ENCODE assay signal across 8 cellular contexts in the genomic region with DNA sequence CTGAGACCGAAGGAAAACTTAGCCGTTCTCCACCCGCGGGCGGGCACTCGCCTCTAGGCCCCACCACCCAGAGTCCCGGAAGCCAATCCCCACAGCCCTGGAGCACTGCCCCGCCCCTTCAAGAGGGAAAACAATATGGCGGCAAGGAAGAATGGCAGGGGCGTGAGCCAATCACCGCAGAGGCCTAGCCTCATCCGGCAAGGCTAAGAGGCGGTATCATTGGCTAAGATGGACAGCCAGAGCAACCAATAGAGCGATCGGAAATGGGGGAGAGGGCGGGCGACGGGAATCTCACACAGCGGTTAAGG. TPM values are rescaled to one million over a fixed set of nuclear protein-coding genes. Genes with fewer than 3 reads are reported as not detected.
DNase-seq lines count a peak whose midpoint lies in the region; ATAC-seq and TF ChIP-seq lines count a peak whose summit lies in the region.

No MANE protein-coding gene starts in this region.

- H2AFZ ChIP-seq in SU-DHL-6 (ENCODE audit: low read depth, low read length, severe bottlenecking) = peak overlapping the region; percentile 82
- no peak overlapping the region for H2AFZ ChIP-seq in trophoblast cell (ENCODE audit: insufficient read depth, low read length, poor library complexity)

- no peak overlapping the region for H2BK5ac ChIP-seq in trophoblast cell (ENCODE audit: low read depth, low read length, poor library complexity)

- no peak overlapping the region for H3K23ac ChIP-seq in trophoblast cell (ENCODE audit: low read length)

- H3K4ac ChIP-seq in trophoblast cell (ENCODE audit: low read depth, low read length) = no peak overlapping the region

- H2AK5ac ChIP-seq in trophoblast cell (ENCODE audit: low read length) = no peak overlapping the region

- in situ Hi-C loops in transverse colon (cut with MboI; ENCODE audit: low pct_ligation_motif_present in 1 of 4, low pct_unique_long_range_greater_than_20kb in 1 of 4, low sequenced_read_pairs in 3 of 4) = no loop called here

- H4K91ac ChIP-seq in trophoblast cell (ENCODE audit: low read depth, low read length) = peak overlapping the region; percentile 74

- ATAC-seq in HG02798 (IDR thresholded peaks at IDR 0.05; ENCODE audit: poor library complexity, unreplicated experiment) = peak; percentile 78
- peak; percentile 84 to 90 (median 89) for ATAC-seq in heart left ventricle

- peak overlapping the region; percentile 61 for H3K27ac ChIP-seq in SU-DHL-6 (ENCODE audit: low read depth, low read length)
- H3K27ac ChIP-seq in heart left ventricle = peak overlapping the region; percentile 51 to 98 (median 88)
- no peak overlapping the region for H3K27ac ChIP-seq in trophoblast cell (ENCODE audit: low read depth, low read length)
- peak overlapping the region; percentile 93 to 99 (median 95) for H3K27ac ChIP-seq in transverse colon

- no peak for TF ChIP-seq EP300 in transverse colon (IDR thresholded peaks at IDR 0.05; ENCODE audit: low read depth)

- H3K4me3 ChIP-seq in GM12875 (ENCODE audit: low read depth, low read length) (peak overlapping the region; percentile 79), SU-DHL-6 (ENCODE audit: insufficient read depth, low read length, poor library complexity, severe bottlenecking) (peak overlapping the region; percentile 82), heart left ventricle (peak overlapping the region; percentile 57 to 97 (median 80)), trophoblast cell (ENCODE audit: low read depth, low read length) (peak overlapping the region; percentile 89), transverse colon (peak overlapping the region; percentile 73 to 100 (median 92))

- no peak overlapping the region for H2BK120ac ChIP-seq in trophoblast cell (ENCODE audit: insufficient read depth, low read length, poor library complexity)

- H3F3A ChIP-seq in SU-DHL-6 (ENCODE audit: insufficient read depth) = peaks cover 7% of the 10 kb centered on the region

- H3K9me2 ChIP-seq in SU-DHL-6 (replicated peaks; ENCODE audit: insufficient read depth, low read length) = no peaks in the 10 kb centered on the region

- intact Hi-C loops in heart left ventricle (cut with DNase I) = loop anchor here in 7 of 10 donors (1.0 to 10.0 kb wide), 9 partner anchors 69 to 143 kb away; a partner anchor contains a TSS
- intact Hi-C loops in transverse colon (cut with DNase I; ENCODE audit: low total_unique reads) = loop anchor here (2.0 kb wide), 1 partner anchor 221 kb away; no protein-coding TSS in a partner anchor

- H2BK12ac ChIP-seq in trophoblast cell (ENCODE audit: low read length) = no peak overlapping the region

- H4K8ac ChIP-seq in trophoblast cell (ENCODE audit: low read depth, low read length) = peak overlapping the region; percentile 80

- 0 to 1% (median 0%) methylated on average over 14 to 19 of the region's 19 CpGs for WGBS in heart left ventricle, 4 donors
- whole genome bisulfite sequencing in trophoblast cell (ENCODE audit: extremely low coverage, insufficient coverage, insufficient read length) = no CpG with 5 or more reads among the region's 19 CpGs
- 2% methylated on average over 19 of the region's 19 CpGs; no CpG with 5 or more reads in 1 of the 2 donors for WGBS in transverse colon (ENCODE audit: low coverage in 1 of 2), 2 donors

- H3K18ac ChIP-seq in trophoblast cell (ENCODE audit: low read length) = no peak overlapping the region

- no peak overlapping the region for H4K12ac ChIP-seq in trophoblast cell (ENCODE audit: low read depth, low read length)

- H3K9ac ChIP-seq in SU-DHL-6 (ENCODE audit: low read length) (peak overlapping the region; percentile 76), trophoblast cell (ENCODE audit: low read length) (no peak overlapping the region)

- H3K79me2 ChIP-seq in SU-DHL-6 (ENCODE audit: insufficient read depth, low read length) = peaks cover 45% of the 10 kb centered on the region
- H3K79me2 ChIP-seq in trophoblast cell (ENCODE audit: control insufficient read depth, insufficient read depth, low read length, poor library complexity) = peaks cover 23% of the 10 kb centered on the region

- H3K27me3 ChIP-seq in SU-DHL-6 (ENCODE audit: low read length) (no peaks in the 10 kb centered on the region), heart left ventricle (no peaks in the 10 kb centered on the region), trophoblast cell (ENCODE audit: insufficient read depth, low read length) (no peaks in the 10 kb centered on the region), transverse colon (no peaks in the 10 kb centered on the region)

- H3K36me3 ChIP-seq in SU-DHL-6 (ENCODE audit: low read length) (no peaks in the 10 kb centered on the region), heart left ventricle (peaks cover 0 to 13% (median 0%) of the 10 kb centered on the region in 9 donors), trophoblast cell (ENCODE audit: control insufficient read depth in 1 of 2, insufficient read depth in 2 of 2, low read length in 2 of 2) (peaks cover 0 to 2% of the 10 kb centered on the region in 2 experiments), transverse colon (no peaks in the 10 kb centered on the region)

- peaks cover 8% of the 10 kb centered on the region; the same call in 1 of the 2 replicates for H4K20me1 ChIP-seq in SU-DHL-6 (ENCODE audit: low read depth, low read length)

- H3K79me1 ChIP-seq in trophoblast cell (ENCODE audit: low read length) = peaks cover 13% of the 10 kb centered on the region

- no peak for TF ChIP-seq CTCF in GM12875 (IDR thresholded peaks at IDR 0.05; ENCODE audit: borderline replicate concordance, insufficient read depth, low read depth, low read length)
- no peak for TF ChIP-seq CTCF in SU-DHL-6 (IDR thresholded peaks at IDR 0.05; ENCODE audit: insufficient read depth, low read length, poor library complexity, severe bottlenecking)
- no peak for TF ChIP-seq CTCF in heart left ventricle (IDR thresholded peaks at IDR 0.05)
- TF ChIP-seq CTCF in transverse colon (IDR thresholded peaks at IDR 0.05) = no peak

- TF ChIP-seq POLR2A in heart left ventricle (IDR thresholded peaks at IDR 0.05) (no peak), transverse colon (IDR thresholded peaks at IDR 0.05) (no peak)

- H3K9me3 ChIP-seq in SU-DHL-6 (ENCODE audit: insufficient read depth, low read length) = no peaks in the 10 kb centered on the region
- no peaks in the 10 kb centered on the region for H3K9me3 ChIP-seq in heart left ventricle
- H3K9me3 ChIP-seq in trophoblast cell (ENCODE audit: insufficient read depth, low read depth, low read length) = no peaks in the 10 kb centered on the region
- no peaks in the 10 kb centered on the region for H3K9me3 ChIP-seq in transverse colon

- DNase-seq in NCI-H1417 treated with DMSO at 0.1 percent for 48 hours (lab: John Stamatoyannopoulos, UW) (peak; percentile 75), amniotic epithelial cell (ENCODE audit: low read depth) (peak; percentile 98), heart left ventricle (peak; percentile 99 to 100 (median 100)), trophoblast cell (peak; percentile 99 to 100), transverse colon (peak; percentile 99)

- H3K4me1 ChIP-seq in heart left ventricle (peaks cover 0 to 68% (median 32%) of the 10 kb centered on the region in 12 donors), trophoblast cell (ENCODE audit: control insufficient read depth in 1 of 2, insufficient read depth in 2 of 2, low read length in 2 of 2) (peaks cover 3 to 8% of the 10 kb centered on the region in 2 experiments), transverse colon (peaks cover 10 to 68% (median 41%) of the 10 kb centered on the region in 4 donors)

- H3K4me2 ChIP-seq in SU-DHL-6 (ENCODE audit: low read depth, low read length, poor library complexity, severe bottlenecking) = peak overlapping the region; percentile 92
- H3K4me2 ChIP-seq in trophoblast cell (ENCODE audit: low read length) = peak overlapping the region; percentile 78

- no peak overlapping the region for H3K14ac ChIP-seq in trophoblast cell (ENCODE audit: low read length)

RNA-seq across cellular contexts. Expression of a gene that starts 0.5 kb away (rescaled TPM):
- total RNA-seq in heart left ventricle (100 to 1,000 TPM; 103 to 175 (median 119) TPM), transverse colon (10 to 100 TPM; 49.7 to 90.8 (median 79.4) TPM)
- 100 to 1,000 TPM; 100 to 156 TPM for polyA plus RNA-seq in heart left ventricle
- polyA plus RNA-seq in trophoblast cell (2013) = 75.7 and 77.7 TPM in 2 replicates

RNA-seq across cellular contexts. Expression of a gene that starts 1.8 kb away (rescaled TPM):
- total RNA-seq in heart left ventricle (10 to 100 TPM in 1 of 9 donors, 1 to 10 TPM in 8; 5.8 to 12.7 (median 7.7) TPM), transverse colon (10 to 100 TPM in 1 of 4 donors, 1 to 10 TPM in 3; 5.4 to 13.8 (median 6.6) TPM)
- 1 to 10 TPM; 3.7 to 5.3 TPM for polyA plus RNA-seq in heart left ventricle
- 13.3 and 14.2 TPM in 2 replicates for polyA plus RNA-seq in trophoblast cell (2013)

RNA-seq across cellular contexts. Expression of a gene that starts 50.6 kb away (rescaled TPM):
- total RNA-seq in heart left ventricle = under 1 TPM in 2 of 9 donors, not detected in 7; 0.18 to 0.21 TPM
- not detected for polyA plus RNA-seq in heart left ventricle
- 17.4 and 19.7 TPM in 2 replicates for polyA plus RNA-seq in trophoblast cell (2013)
- 10 to 100 TPM in 1 of 4 donors, 1 to 10 TPM in 1, under 1 TPM in 2; 0.48 to 34.4 (median 1.1) TPM for total RNA-seq in transverse colon
